9 cellular contexts compared by ENCODE assay signal in the genomic region with DNA sequence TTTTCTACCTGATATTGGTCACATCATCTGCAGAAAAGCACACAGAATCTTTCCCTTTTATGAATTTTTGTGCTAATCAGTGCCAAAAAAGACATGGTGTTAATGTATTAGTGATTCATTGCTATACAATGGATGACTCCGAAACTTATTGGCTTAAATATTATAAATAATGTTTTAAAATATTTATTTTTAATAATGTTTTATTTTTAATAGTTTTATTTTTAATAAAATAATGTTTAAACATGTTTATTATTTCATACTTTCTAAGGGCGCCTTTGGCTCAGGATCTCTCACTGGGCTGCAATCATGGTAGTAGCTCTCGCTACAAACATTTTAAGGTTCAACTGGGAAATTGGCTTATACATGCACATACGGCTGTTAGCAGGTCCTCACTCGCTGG.
"Had no signal": no experiment of that assay in that cellular context is flagged by ENCODE, and none has a peak within 500 bp of the region (broad histone marks: within the 10 kb centered on the region; RNA-seq: fewer than 3 reads in every experiment).

No MANE protein-coding gene starts in this region.

- H3K36me3 ChIP-seq: HAP-1 had no signal

- ATAC-seq: HCT116, K562 had no signal

- FAIRE-seq: H54, HTR-8/SVneo, K562 had no signal

- H3K4me1 ChIP-seq: HAP-1 had no signal

- H3K9me3 ChIP-seq: HAP-1 had no signal

- H3K4me3 Mint-ChIP-seq: HFFc6 had no signal

- DNase-seq: GOT3, HFFc6, IMR-90, KG1 had no signal

- H3K4me3 ChIP-seq: HAP-1, K562 had no signal

- H3K27ac Mint-ChIP-seq: HFFc6 had no signal
